In the genomic region with DNA sequence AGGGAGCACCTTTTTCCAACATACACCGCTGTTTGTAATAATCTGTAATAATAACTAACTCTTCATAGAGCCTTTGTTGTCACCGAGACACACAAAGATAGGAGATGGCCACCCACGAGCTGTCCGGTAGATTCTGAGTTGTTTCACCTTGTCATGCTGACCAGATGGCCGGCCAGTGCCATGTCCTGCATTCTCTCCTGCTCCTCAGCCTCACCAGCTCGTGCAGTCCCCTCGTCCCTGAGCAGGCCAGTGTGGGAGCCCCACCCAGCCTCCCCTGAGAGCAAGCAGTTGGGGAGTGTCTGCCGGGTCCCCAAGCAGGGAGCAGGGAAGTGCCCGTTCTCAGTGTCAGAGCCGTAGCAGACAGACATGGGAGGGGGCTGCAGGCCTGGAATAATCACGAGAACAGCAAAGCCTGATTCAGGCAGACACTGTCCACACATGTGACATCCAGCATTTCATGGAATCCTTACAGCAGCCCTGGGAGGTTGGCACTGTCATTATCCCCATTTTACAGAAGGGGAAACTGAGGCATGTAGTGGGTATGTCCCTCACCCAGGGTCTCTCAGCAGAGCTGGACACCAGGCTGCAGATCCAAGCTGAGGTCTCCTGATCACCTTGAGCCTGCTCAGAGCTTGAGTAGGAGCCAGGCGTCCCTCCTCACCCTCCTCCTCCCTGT, we compare ENCODE assay signal across 1 cellular context.
TF ChIP-seq lines count a peak whose summit lies in the region.

No MANE protein-coding gene starts in this region.

TF ChIP-seq in H1, 55 proteins besides CTCF, POLR2A, EP300 and RAD21:
- TF ChIP-seq SUZ12 (IDR thresholded peaks at IDR 0.05; ENCODE audit: low read length), result no peak
- TF ChIP-seq SAP30 (IDR thresholded peaks at IDR 0.05; ENCODE audit: insufficient read depth, insufficient replicate concordance, low read length), result no peak
- no peak for TF ChIP-seq CTBP2 (IDR thresholded peaks at IDR 0.05; ENCODE audit: borderline replicate concordance, insufficient read depth, insufficient read length, low read length)
- no peak for TF ChIP-seq MAFK (IDR thresholded peaks at IDR 0.05; ENCODE audit: low read depth, low read length)
- TF ChIP-seq TAF7 (optimal IDR thresholded peaks at IDR 0.05; ENCODE audit: borderline replicate concordance, low read depth, low read length), result no peak
- no peak for TF ChIP-seq NRF1 (IDR thresholded peaks at IDR 0.05; ENCODE audit: low read depth, low read length)
- no peak for TF ChIP-seq HDAC2 (IDR thresholded peaks at IDR 0.05; ENCODE audit: borderline replicate concordance in 1 of 2, low read depth in 2 of 2, low read length in 2 of 2)
- TF ChIP-seq RFX5 (IDR thresholded peaks at IDR 0.05; ENCODE audit: borderline replicate concordance, low read depth, low read length), result no peak
TF ChIP-seq in H1: peak in this region for 0.
